Comparison of ENCODE assay signal across 25 cellular contexts in the genomic region with DNA sequence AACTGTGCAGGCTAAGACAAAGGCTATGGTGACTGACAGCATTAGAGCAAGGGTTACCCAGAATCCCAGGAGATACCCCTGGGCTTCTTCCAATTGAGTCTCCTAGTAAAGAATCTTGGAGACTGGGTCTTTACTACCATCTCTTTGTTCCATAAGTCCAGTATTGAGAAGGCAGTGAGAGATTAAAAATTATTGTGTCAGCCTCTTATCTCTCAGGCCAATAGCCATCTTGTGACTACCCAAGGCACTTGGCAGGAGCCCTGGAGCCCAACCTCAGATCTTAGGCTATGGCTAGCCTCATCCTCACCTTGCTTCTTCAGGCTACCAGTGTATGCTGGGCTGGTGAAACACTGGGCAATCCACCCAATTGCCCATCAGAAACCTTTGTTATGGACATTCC.
"Had no signal": no experiment of that assay in that cellular context is flagged by ENCODE, and none has a peak within 500 bp of the region (broad histone marks: within the 10 kb centered on the region; RNA-seq: fewer than 3 reads in every experiment).

No MANE protein-coding gene starts in this region.

- H3K27ac ChIP-seq: ovary, parathyroid adenoma, psoas muscle, right lobe of liver, sigmoid colon, stomach, thoracic aorta, thyroid gland, tibial nerve, upper lobe of left lung, vagina had no signal

- H3K79me2 ChIP-seq: parathyroid adenoma had no signal

- H3K9ac ChIP-seq: parathyroid adenoma had no signal

- H3K36me3 ChIP-seq: ovary, right lobe of liver, sigmoid colon, stomach, thoracic aorta, thyroid gland, upper lobe of left lung, vagina had no signal

- H3K9me3 ChIP-seq: ovary, psoas muscle, right lobe of liver, sigmoid colon, stomach, thoracic aorta, thyroid gland, tibial nerve, upper lobe of left lung, vagina had no signal

- DNase-seq: nephron progenitor cell; occipital lobe; ovary; posterior cingulate gyrus; psoas muscle; right cardiac atrium; right lobe of liver; sigmoid colon; small intestine; stimulated activated CD4-positive, alpha-beta T cell treated with anti-CD3 and anti-CD28 coated beads, Interleukin-15, amount 100 ng/mL, for 24 hours; stimulated activated CD4-positive, alpha-beta T cell treated with anti-CD3 and anti-CD28 coated beads, Interleukin-2, amount 100 ng/mL, for 24 hours; stimulated activated CD4-positive, alpha-beta T cell treated with anti-CD3 and anti-CD28 coated beads, Interleukin-2, amount 100 ng/mL, for 48 hours; stimulated activated CD4-positive, alpha-beta T cell treated with anti-CD3 and anti-CD28 coated beads, Interleukin-4, amount 100 ng/mL, for 24 hours; stimulated activated naive B cell treated with anti-CD40 and anti-IgM and Interleukin-4, amounts not matched to agents 10 μg/mL and 1 μg/mL and 100 μg/mL, for 72 hours; stimulated activated naive CD4-positive, alpha-beta T cell treated with Interleukin-2 at 50 U/mL for 16 hours; stomach; thyroid gland; upper lobe of left lung had no signal

- H3K4me1 ChIP-seq: right lobe of liver had no signal

- H3K4me3 ChIP-seq: ovary, psoas muscle, right lobe of liver, sigmoid colon, stomach, thoracic aorta, thyroid gland, tibial nerve, upper lobe of left lung, vagina had no signal

- H2AFZ ChIP-seq: parathyroid adenoma had no signal

- FAIRE-seq: small intestine, urothelium cell line had no signal

- H3K27me3 ChIP-seq: ovary, right lobe of liver, sigmoid colon, stomach, thyroid gland, tibial nerve, upper lobe of left lung, vagina had no signal

- ATAC-seq: natural killer cell treated with Interleukin-12 subunit alpha and Interleukin-12 subunit beta and Interleukin-15 and Interleukin-18, amount 100 ng/mL, for 72 hours; psoas muscle; right cardiac atrium; right lobe of liver; stimulated activated effector memory CD8-positive, alpha-beta T cell treated with anti-CD3 and anti-CD28 coated beads, Interleukin-12 subunit alpha, Interleukin-12 subunit beta, amount 100 ng/mL, for 72 hours; stimulated activated naive B cell treated with anti-CD40 and anti-IgM and Interleukin-4, amounts not matched to agents 10 μg/mL and 1 μg/mL and 100 μg/mL, for 72 hours had no signal
